ENCODE assay signal across 18 cellular contexts in the genomic region with DNA sequence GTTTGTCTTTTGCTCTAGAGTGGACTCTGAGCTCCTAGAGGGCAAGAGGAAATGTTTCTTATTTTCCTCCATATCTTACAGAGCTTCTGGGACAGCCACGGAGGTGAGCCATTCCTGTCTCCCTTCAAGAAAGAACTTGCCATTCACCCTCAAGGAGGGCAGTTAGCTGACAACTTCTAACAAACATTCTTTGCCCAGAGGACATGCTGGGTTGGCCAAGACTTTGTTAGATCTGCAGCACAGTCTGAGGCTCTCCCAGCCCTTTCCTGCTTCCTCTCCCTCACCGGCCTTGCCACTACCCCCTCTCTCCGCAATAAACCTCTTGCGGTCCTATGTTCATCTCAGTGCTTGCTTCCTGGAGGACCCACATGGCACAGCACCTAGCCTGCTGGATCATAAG. TPM values are rescaled to one million over a fixed set of nuclear protein-coding genes. Genes with fewer than 3 reads are reported as not detected.
A peak's percentile ranks its signal among the peaks of the same experiment; 100 is the strongest.
DNase-seq lines count a peak whose midpoint lies in the region; ATAC-seq and TF ChIP-seq lines count a peak whose summit lies in the region.
"Had no signal": no experiment of that assay in that cellular context is flagged by ENCODE, and none has a peak within 500 bp of the region (broad histone marks: within the 10 kb centered on the region; RNA-seq: fewer than 3 reads in every experiment).

No MANE protein-coding gene starts in this region.

- TF ChIP-seq CTCF in CD14-positive monocyte (IDR thresholded peaks at IDR 0.05) (no peak), GM23338 (conservative IDR thresholded peaks at IDR 0.05; ENCODE audit: low read depth in 2 of 2) (no peak)

- H3K36me3 Mint-ChIP-seq in CD14-positive monocyte (no peaks in the 10 kb centered on the region), GM23338 (ENCODE audit: low read depth) (peaks cover 2% of the 10 kb centered on the region; the same call in 1 of the 3 replicates)
- peaks cover 3% of the 10 kb centered on the region for H3K36me3 Mint-ChIP-seq in effector memory CD8-positive, alpha-beta T cell (ENCODE audit: insufficient read depth)

- no peak overlapping the region for H3K4me3 Mint-ChIP-seq in CD14-positive monocyte
- no peak overlapping the region for H3K4me3 Mint-ChIP-seq in GM23338
- H3K4me3 Mint-ChIP-seq in effector memory CD8-positive, alpha-beta T cell = no peak overlapping the region

- H3K36me3 ChIP-seq in GM23338 (ENCODE audit: insufficient read depth) (no peaks in the 10 kb centered on the region), mucosa of rectum (ENCODE audit: control insufficient read depth in 2 of 2, insufficient read depth in 2 of 2, low read length in 2 of 2) (no peaks in the 10 kb centered on the region)

- ATAC-seq in GM23338 = no peak
- no peak for ATAC-seq in effector memory CD8-positive, alpha-beta T cell (replicated peaks)
- no peak for ATAC-seq in GM18517 (IDR thresholded peaks at IDR 0.05; ENCODE audit: unreplicated experiment)
- ATAC-seq in Right ventricle myocardium inferior = no peak
- ATAC-seq in GM18519 (IDR thresholded peaks at IDR 0.05; ENCODE audit: low FRiP score, unreplicated experiment) = no peak

- intact Hi-C loops in CD14-positive monocyte (cut with micrococcal nuclease) = loop anchor here in 1 of 2 donors (2.0 kb wide), 1 partner anchor 25 kb away; no protein-coding TSS in a partner anchor
- intact Hi-C loops in Right ventricle myocardium inferior (cut with DNase I) = no loop called here

- H4K20me1 ChIP-seq in GM23338 (replicated peaks; ENCODE audit: insufficient read depth) = no peaks in the 10 kb centered on the region

- no peak overlapping the region for H3K4me3 ChIP-seq in GM23338
- H3K4me3 ChIP-seq in mucosa of rectum (ENCODE audit: low read length in 2 of 2) = no peak overlapping the region
- H3K4me3 ChIP-seq: PC-9 had no signal

- peaks cover 6% of the 10 kb centered on the region; the same call in 1 of the 2 replicates for H3F3A ChIP-seq in GM23338 (replicated peaks; ENCODE audit: low read depth)

- no peaks in the 10 kb centered on the region for H3K9me3 ChIP-seq in mucosa of rectum (ENCODE audit: control insufficient read depth in 2 of 2, low read length in 2 of 2)

- H3K4me1 ChIP-seq in GM23338 (ENCODE audit: insufficient read depth) = peaks cover 13% of the 10 kb centered on the region; the same call in 1 of the 2 replicates
- H3K4me1 ChIP-seq in mucosa of rectum (ENCODE audit: control insufficient read depth in 2 of 2, insufficient read depth in 2 of 2, low read length in 2 of 2) = peaks cover 24 to 28% of the 10 kb centered on the region in 2 donors

- peaks cover 0 to 2% (median 0%) of the 10 kb centered on the region in 7 donors for H3K9me3 Mint-ChIP-seq in CD14-positive monocyte
- H3K9me3 Mint-ChIP-seq in GM23338 = no peaks in the 10 kb centered on the region
- no peaks in the 10 kb centered on the region for H3K9me3 Mint-ChIP-seq in effector memory CD8-positive, alpha-beta T cell

- H3K27ac Mint-ChIP-seq in CD14-positive monocyte (peak overlapping the region in 5 of 7 donors; percentile 35 to 78 (median 50)), GM23338 (no peak overlapping the region)
- H3K27ac Mint-ChIP-seq in effector memory CD8-positive, alpha-beta T cell = peak overlapping the region; percentile 1 to 77

- DNase-seq in CD14-positive monocyte (ENCODE audit: low spot score) (no peak), GM23338 (ENCODE audit: low spot score) (no peak), Right ventricle myocardium inferior (ENCODE audit: missing footprints) (no peak)
- no peak for DNase-seq in effector memory CD8-positive, alpha-beta T cell
- no peak for DNase-seq in activated naive CD4-positive, alpha-beta T cell treated with Interleukin-2 at 50 U/mL for 16 hours
- DNase-seq: AML-193, EL, KBM-7, NCI-H1048, NCI-H146, NCI-H2081, NCI-H82, PC-9 had no signal

- no peaks in the 10 kb centered on the region; the same call in 1 of the 2 replicates for H3K27me3 ChIP-seq in GM23338 (ENCODE audit: insufficient read depth)
- H3K27me3 ChIP-seq in mucosa of rectum (ENCODE audit: control insufficient read depth in 2 of 2, insufficient read depth in 2 of 2, low read length in 2 of 2) = no peaks in the 10 kb centered on the region

- no peak overlapping the region for H3K4me2 ChIP-seq in GM23338
- H3K4me2 ChIP-seq: PC-9 had no signal

- peaks cover 4 to 8% (median 5%) of the 10 kb centered on the region in 3 donors for H3K27me3 Mint-ChIP-seq in CD14-positive monocyte (ENCODE audit: low read depth in 3 of 3)
- peaks cover 16% of the 10 kb centered on the region for H3K27me3 Mint-ChIP-seq in GM23338 (ENCODE audit: insufficient read depth, low read depth, poor library complexity)
- H3K27me3 Mint-ChIP-seq in effector memory CD8-positive, alpha-beta T cell = no peaks in the 10 kb centered on the region

- no peaks in the 10 kb centered on the region for H3K9me2 ChIP-seq in GM23338 (ENCODE audit: insufficient read depth)

- no peaks in the 10 kb centered on the region for H3K79me2 ChIP-seq in GM23338 (replicated peaks; ENCODE audit: insufficient read depth)

- no peak overlapping the region for H3K27ac ChIP-seq in GM23338 (ENCODE audit: low read depth)
- H3K27ac ChIP-seq in mucosa of rectum (ENCODE audit: low read depth in 2 of 2, low read length in 2 of 2) = peak overlapping the region; percentile 48 to 67
- H3K27ac ChIP-seq: PC-9 had no signal

- H2AFZ ChIP-seq in GM23338 = peak overlapping the region; percentile 69
- H2AFZ ChIP-seq: PC-9 had no signal

- H3K9ac ChIP-seq in mucosa of rectum (ENCODE audit: low read depth in 1 of 2, low read length in 2 of 2) = peak overlapping the region in 1 of 2 donors; percentile 41

- peaks cover 37% of the 10 kb centered on the region for H3K4me1 Mint-ChIP-seq in CD14-positive monocyte
- H3K4me1 Mint-ChIP-seq in GM23338 = peaks cover 32% of the 10 kb centered on the region
- peaks cover 11 to 19% of the 10 kb centered on the region in 2 donors for H3K4me1 Mint-ChIP-seq in effector memory CD8-positive, alpha-beta T cell (ENCODE audit: low read depth in 2 of 2)

TF ChIP-seq in GM23338, 12 proteins besides CTCF, POLR2A, EP300 and RAD21 (continues in another document):
- TF ChIP-seq, protein P1, sequence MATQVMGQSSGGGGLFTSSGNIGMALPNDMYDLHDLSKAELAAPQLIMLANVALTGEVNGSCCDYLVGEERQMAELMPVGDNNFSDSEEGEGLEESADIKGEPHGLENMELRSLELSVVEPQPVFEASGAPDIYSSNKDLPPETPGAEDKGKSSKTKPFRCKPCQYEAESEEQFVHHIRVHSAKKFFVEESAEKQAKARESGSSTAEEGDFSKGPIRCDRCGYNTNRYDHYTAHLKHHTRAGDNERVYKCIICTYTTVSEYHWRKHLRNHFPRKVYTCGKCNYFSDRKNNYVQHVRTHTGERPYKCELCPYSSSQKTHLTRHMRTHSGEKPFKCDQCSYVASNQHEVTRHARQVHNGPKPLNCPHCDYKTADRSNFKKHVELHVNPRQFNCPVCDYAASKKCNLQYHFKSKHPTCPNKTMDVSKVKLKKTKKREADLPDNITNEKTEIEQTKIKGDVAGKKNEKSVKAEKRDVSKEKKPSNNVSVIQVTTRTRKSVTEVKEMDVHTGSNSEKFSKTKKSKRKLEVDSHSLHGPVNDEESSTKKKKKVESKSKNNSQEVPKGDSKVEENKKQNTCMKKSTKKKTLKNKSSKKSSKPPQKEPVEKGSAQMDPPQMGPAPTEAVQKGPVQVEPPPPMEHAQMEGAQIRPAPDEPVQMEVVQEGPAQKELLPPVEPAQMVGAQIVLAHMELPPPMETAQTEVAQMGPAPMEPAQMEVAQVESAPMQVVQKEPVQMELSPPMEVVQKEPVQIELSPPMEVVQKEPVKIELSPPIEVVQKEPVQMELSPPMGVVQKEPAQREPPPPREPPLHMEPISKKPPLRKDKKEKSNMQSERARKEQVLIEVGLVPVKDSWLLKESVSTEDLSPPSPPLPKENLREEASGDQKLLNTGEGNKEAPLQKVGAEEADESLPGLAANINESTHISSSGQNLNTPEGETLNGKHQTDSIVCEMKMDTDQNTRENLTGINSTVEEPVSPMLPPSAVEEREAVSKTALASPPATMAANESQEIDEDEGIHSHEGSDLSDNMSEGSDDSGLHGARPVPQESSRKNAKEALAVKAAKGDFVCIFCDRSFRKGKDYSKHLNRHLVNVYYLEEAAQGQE (IDR thresholded peaks at IDR 0.05; ENCODE audit: unreplicated experiment) = no peak
- no peak for TF ChIP-seq JUNB (IDR thresholded peaks at IDR 0.05; ENCODE audit: unreplicated experiment)
- no peak for TF ChIP-seq EZH2phosphoT487 (IDR thresholded peaks at IDR 0.05; ENCODE audit: unreplicated experiment)
- TF ChIP-seq, protein P2, sequence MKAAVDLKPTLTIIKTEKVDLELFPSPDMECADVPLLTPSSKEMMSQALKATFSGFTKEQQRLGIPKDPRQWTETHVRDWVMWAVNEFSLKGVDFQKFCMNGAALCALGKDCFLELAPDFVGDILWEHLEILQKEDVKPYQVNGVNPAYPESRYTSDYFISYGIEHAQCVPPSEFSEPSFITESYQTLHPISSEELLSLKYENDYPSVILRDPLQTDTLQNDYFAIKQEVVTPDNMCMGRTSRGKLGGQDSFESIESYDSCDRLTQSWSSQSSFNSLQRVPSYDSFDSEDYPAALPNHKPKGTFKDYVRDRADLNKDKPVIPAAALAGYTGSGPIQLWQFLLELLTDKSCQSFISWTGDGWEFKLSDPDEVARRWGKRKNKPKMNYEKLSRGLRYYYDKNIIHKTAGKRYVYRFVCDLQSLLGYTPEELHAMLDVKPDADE (IDR thresholded peaks at IDR 0.05) = no peak
- no peak for TF ChIP-seq CREB1 (CRISPR knock-in tag; IDR thresholded peaks at IDR 0.05; ENCODE audit: low read depth)
- TF ChIP-seq STAT1 (IDR thresholded peaks at IDR 0.05; ENCODE audit: unreplicated experiment) = no peak

RNA-seq across cellular contexts. Expression of a gene that starts 2.5 kb away (rescaled TPM):
- polyA plus RNA-seq in CD14-positive monocyte (not detected), GM23338 (2016; fragmentation: Nextera tagmentation; extraction: Ambion mirVana) (1.7 and 1.8 TPM in 2 replicates)
- 0.63 and 4.6 TPM in 2 replicates for total RNA-seq in GM23338 (2014; rRNA removed; shearing (Covaris generic))
- 0.81 TPM for total RNA-seq in Right ventricle myocardium inferior

RNA-seq across cellular contexts. Expression of a gene that starts 26.8 kb away (rescaled TPM):
- polyA plus RNA-seq in CD14-positive monocyte (not detected), GM23338 (2016; fragmentation: Nextera tagmentation; extraction: Ambion mirVana) (2.2 and 2.3 TPM in 2 replicates)
- total RNA-seq in GM23338 (2014; rRNA removed; shearing (Covaris generic)) = 7.7 and 13.7 TPM in 2 replicates
- total RNA-seq in Right ventricle myocardium inferior = 21.5 TPM
- total RNA-seq: SK-MEL-5 had no signal

RNA-seq across cellular contexts. Expression of a gene that starts 27.1 kb away (rescaled TPM):
- polyA plus RNA-seq in CD14-positive monocyte (10 to 100 TPM; 20.6 to 21.2 TPM), GM23338 (2016; fragmentation: Nextera tagmentation; extraction: Ambion mirVana) (16.5 and 18.4 TPM in 2 replicates)
- total RNA-seq in GM23338 (2014; rRNA removed; shearing (Covaris generic)) = 27.5 and 28.7 TPM in 2 replicates
- total RNA-seq in Right ventricle myocardium inferior = 52.7 TPM

RNA-seq across cellular contexts. Expression of a gene that starts 37.1 kb away (rescaled TPM):
- polyA plus RNA-seq in CD14-positive monocyte = not detected
- not detected in 2 replicates for total RNA-seq in GM23338 (2014; rRNA removed; shearing (Covaris generic))
- polyA plus RNA-seq in GM23338 (2016; fragmentation: Nextera tagmentation; extraction: Ambion mirVana) = 0.18 TPM in 1 of 2 replicates, not detected in the other
- total RNA-seq in Right ventricle myocardium inferior = 0.16 TPM
- total RNA-seq: NCI-H460, PC-9, SK-MEL-5 had no signal

RNA-seq across cellular contexts. Expression of a gene that starts 41.2 kb away (rescaled TPM):
- polyA plus RNA-seq in CD14-positive monocyte (10 to 100 TPM in 1 of 2 donors, 1 to 10 TPM in 1; 9.3 to 12.2 TPM), GM23338 (2016; fragmentation: Nextera tagmentation; extraction: Ambion mirVana) (12.5 and 13.8 TPM in 2 replicates)
- total RNA-seq in GM23338 (2014; rRNA removed; shearing (Covaris generic)) = 17.4 and 32.7 TPM in 2 replicates
- total RNA-seq in Right ventricle myocardium inferior = 60.4 TPM
